ENCODE assay signal across 8 cellular contexts in genomic region chr17:18185391-18185790, GRCh38. TPM values are rescaled to one million over a fixed set of nuclear protein-coding genes. Genes with fewer than 3 reads are reported as not detected.
DNase-seq lines count a peak whose midpoint lies in the region; ATAC-seq lines count a peak whose summit lies in the region.

No MANE protein-coding gene starts in this region.

- peaks cover 18% of the 10 kb centered on the region for H3K36me3 ChIP-seq in iPS-18a (ENCODE audit: control insufficient read depth, low read depth, low read length)
- peaks cover 0 to 9% (median 2%) of the 10 kb centered on the region in 5 donors for H3K36me3 ChIP-seq in subcutaneous abdominal adipose tissue (ENCODE audit: control insufficient read depth in 5 of 5, insufficient read depth in 5 of 5, low read length in 5 of 5)

- no peak for DNase-seq in T-helper 2 cell treated with Interferon-gamma antibody and Interleukin-4, amounts not matched to agents 5 μg/mL and 100 μg/mL, for 36 hours (ENCODE audit: low spot score)
- no peak for DNase-seq in T-helper 2 cell
- DNase-seq in activated naive CD4-positive, alpha-beta T cell treated with anti-CD3 and anti-CD28 coated beads, Interleukin-2, amount 50 U/mL, for 72 hours (ENCODE audit: low spot score in 2 of 2): no peak
- no peak for DNase-seq in 8988T
- DNase-seq in LoVo (ENCODE audit: low spot score): no peak

- H3K9me3 ChIP-seq in iPS-18a (ENCODE audit: control insufficient read depth, low read depth, low read length) (no peaks in the 10 kb centered on the region), subcutaneous abdominal adipose tissue (ENCODE audit: control insufficient read depth in 5 of 5, low read length in 5 of 5) (no peaks in the 10 kb centered on the region)

- no peak for ATAC-seq in activated naive CD4-positive, alpha-beta T cell treated with anti-CD3 and anti-CD28 coated beads, Interleukin-2, amount 50 U/mL, for 72 hours
- ATAC-seq in GM18909 (IDR thresholded peaks at IDR 0.05; ENCODE audit: poor library complexity, unreplicated experiment): no peak

- H3K27me3 Mint-ChIP-seq in T-helper 2 cell treated with Interferon-gamma antibody and Interleukin-4, amounts not matched to agents 5 μg/mL and 100 μg/mL, for 36 hours (ENCODE audit: low read depth): no peaks in the 10 kb centered on the region

- H3K36me3 Mint-ChIP-seq in T-helper 2 cell treated with Interferon-gamma antibody and Interleukin-4, amounts not matched to agents 5 μg/mL and 100 μg/mL, for 36 hours (ENCODE audit: low read depth): peaks cover 39% of the 10 kb centered on the region
- peaks cover 17 to 52% of the 10 kb centered on the region in 2 donors for H3K36me3 Mint-ChIP-seq in activated naive CD4-positive, alpha-beta T cell treated with anti-CD3 and anti-CD28 coated beads, Interleukin-2, amount 50 U/mL, for 72 hours

- H3K4me3 ChIP-seq in iPS-18a (ENCODE audit: low read length): peak overlapping the region; percentile 81
- H3K4me3 ChIP-seq in subcutaneous abdominal adipose tissue (ENCODE audit: low read depth in 1 of 5, low read length in 5 of 5): peak overlapping the region; percentile 70 to 93 (median 77)

- H3K9ac ChIP-seq in iPS-18a (ENCODE audit: low read length) (peak overlapping the region; percentile 78), subcutaneous abdominal adipose tissue (ENCODE audit: low read length in 5 of 5) (peak overlapping the region; percentile 80 to 89 (median 86))

- H3K27me3 ChIP-seq in iPS-18a (ENCODE audit: control insufficient read depth, insufficient read depth, low read length) (no peaks in the 10 kb centered on the region), subcutaneous abdominal adipose tissue (ENCODE audit: control insufficient read depth in 5 of 5, insufficient read depth in 4 of 5, low read length in 5 of 5) (no peaks in the 10 kb centered on the region)

- H3K4me1 Mint-ChIP-seq in T-helper 2 cell treated with Interferon-gamma antibody and Interleukin-4, amounts not matched to agents 5 μg/mL and 100 μg/mL, for 36 hours (ENCODE audit: low read depth): peaks cover 56% of the 10 kb centered on the region

- peaks cover 20% of the 10 kb centered on the region for H3K4me1 ChIP-seq in iPS-18a (ENCODE audit: control insufficient read depth, low read depth, low read length)
- H3K4me1 ChIP-seq in subcutaneous abdominal adipose tissue (ENCODE audit: control insufficient read depth in 5 of 5, insufficient read depth in 5 of 5, low read length in 5 of 5): peaks cover 18 to 71% (median 68%) of the 10 kb centered on the region in 5 donors

- H3K9me3 Mint-ChIP-seq in T-helper 2 cell treated with Interferon-gamma antibody and Interleukin-4, amounts not matched to agents 5 μg/mL and 100 μg/mL, for 36 hours: no peaks in the 10 kb centered on the region
- H3K9me3 Mint-ChIP-seq in activated naive CD4-positive, alpha-beta T cell treated with anti-CD3 and anti-CD28 coated beads, Interleukin-2, amount 50 U/mL, for 72 hours: no peaks in the 10 kb centered on the region

- peak overlapping the region; percentile 32 for H3K27ac Mint-ChIP-seq in T-helper 2 cell treated with Interferon-gamma antibody and Interleukin-4, amounts not matched to agents 5 μg/mL and 100 μg/mL, for 36 hours
- H3K27ac Mint-ChIP-seq in activated naive CD4-positive, alpha-beta T cell treated with anti-CD3 and anti-CD28 coated beads, Interleukin-2, amount 50 U/mL, for 72 hours: peak overlapping the region; percentile 92 to 99

- H3K4me3 Mint-ChIP-seq in T-helper 2 cell treated with Interferon-gamma antibody and Interleukin-4, amounts not matched to agents 5 μg/mL and 100 μg/mL, for 36 hours: peak overlapping the region; percentile 98

- H3K27ac ChIP-seq in iPS-18a (ENCODE audit: low read length) (no peak overlapping the region), subcutaneous abdominal adipose tissue (ENCODE audit: low read depth, low read length) (peak overlapping the region; percentile 97)

RNA-seq across cellular contexts. Expression of gene ALKBH5, which starts 1.8 kb away (rescaled TPM):
- total RNA-seq in activated naive CD4-positive, alpha-beta T cell treated with anti-CD3 and anti-CD28 coated beads, Interleukin-2, amount 50 U/mL, for 72 hours: 100 to 1,000 TPM in 1 of 2 donors, 10 to 100 TPM in 1; 79.5 to 176 TPM

RNA-seq across cellular contexts. Expression of gene LLGL1, which starts 40.0 kb away (rescaled TPM):
- 10 to 100 TPM; 14.5 to 15.0 TPM for total RNA-seq in activated naive CD4-positive, alpha-beta T cell treated with anti-CD3 and anti-CD28 coated beads, Interleukin-2, amount 50 U/mL, for 72 hours
